1 cellular context compared by ENCODE assay signal in the genomic region with DNA sequence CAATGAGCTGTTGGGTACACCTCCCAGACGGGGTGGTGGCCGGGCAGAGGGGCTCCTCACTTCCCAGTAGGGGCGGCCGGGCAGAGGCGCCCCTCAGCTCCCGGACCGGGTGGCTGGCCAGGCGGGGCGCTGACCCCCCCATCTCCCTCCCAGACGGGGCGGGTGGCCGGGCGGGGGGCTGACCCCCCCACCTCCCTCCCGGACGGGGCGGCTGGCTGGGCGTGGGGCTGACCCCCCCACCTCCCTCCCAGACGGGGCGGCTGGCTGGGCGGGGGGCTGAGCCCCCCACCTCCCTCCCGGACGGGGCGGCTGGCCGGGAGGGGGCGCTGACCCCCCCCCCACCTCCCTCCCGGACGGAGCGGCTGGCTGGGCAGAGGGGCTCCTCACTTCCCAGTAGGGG.
A peak's percentile ranks its signal among the peaks of the same experiment; 100 is the strongest.
DNase-seq lines count a peak whose midpoint lies in the region; TF ChIP-seq lines count a peak whose summit lies in the region.
"Not testable (repeated sequence)": the region's sequence is repeated elsewhere in the genome, so short reads cannot be mapped to it uniquely, and the experiment has no call there.

No MANE protein-coding gene starts in this region.

- not testable (repeated sequence) for TF ChIP-seq CTCF in glutamatergic neuron (IDR thresholded peaks at IDR 0.05; ENCODE audit: partially characterized antibody, unreplicated experiment)

- not testable (repeated sequence) for H3K27ac Mint-ChIP-seq in glutamatergic neuron (ENCODE audit: unreplicated experiment)

- H3K4me1 Mint-ChIP-seq in glutamatergic neuron (ENCODE audit: low read depth, unreplicated experiment): not testable (repeated sequence)

- H3K9me3 Mint-ChIP-seq in glutamatergic neuron (ENCODE audit: unreplicated experiment): not testable (repeated sequence)

- H3K27me3 Mint-ChIP-seq in glutamatergic neuron (ENCODE audit: unreplicated experiment): not testable (repeated sequence)

- not testable (repeated sequence) for H3K36me3 Mint-ChIP-seq in glutamatergic neuron (ENCODE audit: unreplicated experiment)

- H3K4me3 Mint-ChIP-seq in glutamatergic neuron (ENCODE audit: unreplicated experiment): not testable (repeated sequence)

- peak; percentile 31 for DNase-seq in glutamatergic neuron
